In genomic region chr11:134789104-134789503, GRCh38 we compare ENCODE assay signal across 16 cellular contexts.
"Had no signal": no experiment of that assay in that cellular context is flagged by ENCODE, and none has a peak within 500 bp of the region (broad histone marks: within the 10 kb centered on the region; RNA-seq: fewer than 3 reads in every experiment).

No MANE protein-coding gene starts in this region.

- H2AFZ ChIP-seq: hepatocyte had no signal

- H3K27ac ChIP-seq: coronary artery, dorsolateral prefrontal cortex, foreskin keratinocyte, gastroesophageal sphincter, heart left ventricle, hepatocyte, left lung, lower lobe of right lung had no signal

- H3K36me3 ChIP-seq: gastroesophageal sphincter, heart left ventricle, left lung, lower lobe of right lung had no signal

- H3K4me1 ChIP-seq: foreskin keratinocyte, heart left ventricle, left lung, lower lobe of right lung had no signal

- H3K4me2 ChIP-seq: hepatocyte had no signal

- H3K4me3 ChIP-seq: coronary artery, dorsolateral prefrontal cortex, gastroesophageal sphincter, heart left ventricle, hepatocyte, left lung, lower lobe of right lung had no signal

- DNase-seq: dermis blood vessel endothelial cell; dorsolateral prefrontal cortex; effector CD4-positive, alpha-beta T cell; effector memory CD4-positive, alpha-beta T cell; foreskin keratinocyte; heart left ventricle; hypothalamus; left cardiac atrium; left lung; left ventricle myocardium superior; lower lobe of right lung; mesenchymal stem cell; midbrain had no signal

- H3K9me3 ChIP-seq: gastroesophageal sphincter, heart left ventricle, left lung, lower lobe of right lung had no signal

- H3K27me3 ChIP-seq: foreskin keratinocyte, hepatocyte had no signal
